Comparison of ENCODE assay signal across 8 cellular contexts in genomic region chr2:170815746-170816498, GRCh38. TPM values are rescaled to one million over a fixed set of nuclear protein-coding genes. Genes with fewer than 3 reads are reported as not detected.
DNase-seq lines count a peak whose midpoint lies in the region; ATAC-seq and TF ChIP-seq lines count a peak whose summit lies in the region.

No MANE protein-coding gene starts in this region.

- H3K9ac ChIP-seq in HUES48 (ENCODE audit: low read depth, low read length) (no peak overlapping the region), NT2/D1 (ENCODE audit: insufficient read length, low read depth) (peak overlapping the region; percentile 91)

- H3K9me3 Mint-ChIP-seq in nephron progenitor cell = no peaks in the 10 kb centered on the region

- peaks cover 23% of the 10 kb centered on the region for H3K27me3 Mint-ChIP-seq in nephron progenitor cell (ENCODE audit: low read depth, poor library complexity)

- H3K4me3 ChIP-seq in HUES48 (ENCODE audit: low read depth, low read length) (peak overlapping the region; percentile 63), NT2/D1 (ENCODE audit: insufficient read length, low read depth) (peak overlapping the region; percentile 83), esophagus squamous epithelium (peak overlapping the region; percentile 14 to 72 (median 42)), testis (peak overlapping the region; percentile 13 to 67)

- no peak for TF ChIP-seq POLR2A in esophagus squamous epithelium (IDR thresholded peaks at IDR 0.05)
- TF ChIP-seq POLR2A in testis (IDR thresholded peaks at IDR 0.05) = no peak

- ATAC-seq in HG03342 (IDR thresholded peaks at IDR 0.05; ENCODE audit: unreplicated experiment) = no peak

- no peaks in the 10 kb centered on the region for H3K36me3 Mint-ChIP-seq in nephron progenitor cell (ENCODE audit: low read depth)

- peaks cover 69% of the 10 kb centered on the region for H3K4me1 Mint-ChIP-seq in nephron progenitor cell

- peaks cover 52% of the 10 kb centered on the region for H3K4me1 ChIP-seq in HUES48 (ENCODE audit: control insufficient read depth, insufficient read depth, low read length)
- H3K4me1 ChIP-seq in NT2/D1 (ENCODE audit: insufficient read depth, insufficient read length) = peaks cover 3% of the 10 kb centered on the region
- peaks cover 49 to 79% (median 54%) of the 10 kb centered on the region in 3 donors for H3K4me1 ChIP-seq in esophagus squamous epithelium
- peaks cover 40% of the 10 kb centered on the region for H3K4me1 ChIP-seq in testis

- H3K4me3 Mint-ChIP-seq in nephron progenitor cell = peak overlapping the region; percentile 88

- intact Hi-C loops in esophagus squamous epithelium (cut with DNase I) = loop anchor here (10.0 kb wide), 1 partner anchor 581 kb away; no protein-coding TSS in a partner anchor
- intact Hi-C loops in testis (cut with DNase I; ENCODE audit: low total_unique reads) = loop anchor here (10.0 kb wide), 1 partner anchor 441 kb away; no protein-coding TSS in a partner anchor

- H3K36me3 ChIP-seq in HUES48 (ENCODE audit: control insufficient read depth, insufficient read depth, low read length) (no peaks in the 10 kb centered on the region), NT2/D1 (ENCODE audit: insufficient read depth, insufficient read length, low read length) (peaks cover 14% of the 10 kb centered on the region), esophagus squamous epithelium (no peaks in the 10 kb centered on the region), testis (ENCODE audit: low read depth, missing control alignments) (no peaks in the 10 kb centered on the region)

- TF ChIP-seq CTCF in esophagus squamous epithelium (IDR thresholded peaks at IDR 0.05) = peak; percentile 53 to 89 (median 74)
- peak; percentile 80 for TF ChIP-seq CTCF in nephron progenitor cell (IDR thresholded peaks at IDR 0.05)
- peak; percentile 54 to 77 (median 76) for TF ChIP-seq CTCF in testis (IDR thresholded peaks at IDR 0.05)

- H3K9me3 ChIP-seq in HUES48 (ENCODE audit: control insufficient read depth, insufficient read depth, low read length) = no peaks in the 10 kb centered on the region
- H3K9me3 ChIP-seq in NT2/D1 (ENCODE audit: insufficient read depth, low read length) = peaks cover 6% of the 10 kb centered on the region; the same call in 1 of the 2 replicates
- no peaks in the 10 kb centered on the region for H3K9me3 ChIP-seq in esophagus squamous epithelium
- H3K9me3 ChIP-seq in testis = no peaks in the 10 kb centered on the region

- WGBS in esophagus squamous epithelium, 2 donors = 1 to 2% methylated on average over 35 to 44 of the region's 52 CpGs
- WGBS in testis, 2 donors = 1 to 2% methylated on average over 45 to 52 of the region's 52 CpGs

- no peak overlapping the region for H3K27ac ChIP-seq in HUES48 (ENCODE audit: low read depth, low read length)
- no peak overlapping the region for H3K27ac ChIP-seq in esophagus squamous epithelium
- H3K27ac ChIP-seq in testis = no peak overlapping the region

- no peak overlapping the region for H3K27ac Mint-ChIP-seq in nephron progenitor cell

- DNase-seq in ELF-1 (ENCODE audit: low read depth, low spot score) = peak; percentile 94
- no peak for DNase-seq in NT2/D1 (ENCODE audit: low read depth, low spot score)
- DNase-seq in activated T-cell treated with anti-CD3 and anti-CD28 coated beads for 24 hours (ENCODE audit: low read depth) = peak; percentile 53
- no peak for DNase-seq in esophagus squamous epithelium (lab: John Stamatoyannopoulos, UW)
- peak; percentile 89 for DNase-seq in nephron progenitor cell
- peak; percentile 81 for DNase-seq in testis

- peaks cover 82% of the 10 kb centered on the region for H3K27me3 ChIP-seq in HUES48 (ENCODE audit: control insufficient read depth, insufficient read depth, low read length)
- peaks cover 20% of the 10 kb centered on the region for H3K27me3 ChIP-seq in NT2/D1 (ENCODE audit: insufficient read depth, insufficient read length)
- peaks cover 27 to 97% (median 58%) of the 10 kb centered on the region in 4 donors for H3K27me3 ChIP-seq in esophagus squamous epithelium
- no peaks in the 10 kb centered on the region for H3K27me3 ChIP-seq in testis

RNA-seq across cellular contexts. Expression of gene GAD1, which starts 0.8 kb away (rescaled TPM):
- total RNA-seq in esophagus squamous epithelium = 1 to 10 TPM in 1 of 4 donors, under 1 TPM in 2, not detected in 1; 0.19 to 4.2 (median 0.26) TPM
- 10 to 100 TPM; 12.5 to 46.0 TPM for total RNA-seq in testis
- 8.5 TPM for polyA plus RNA-seq in testis (ENCODE audit: insufficient read depth, low read depth, low replicate concordance)

RNA-seq across cellular contexts. Expression of gene ERICH2, which starts 45.7 kb away (rescaled TPM):
- not detected for total RNA-seq in esophagus squamous epithelium
- total RNA-seq in testis = 10 to 100 TPM; 36.5 to 78.8 TPM
- polyA plus RNA-seq in testis (ENCODE audit: insufficient read depth, low read depth, low replicate concordance) = 126 TPM

Comparison
In these comparisons a context has a peak if more than half of its experiments do, and no peak if none do; other contexts are left out.
1. DNase-seq: peak in ELF-1 (single experiment), activated T-cell treated with anti-CD3 and anti-CD28 coated beads for 24 hours (single experiment), nephron progenitor cell (single experiment) and testis (single experiment); none in NT2/D1 (single experiment) and esophagus squamous epithelium (single experiment).
2. RNA of gene ERICH2, which starts 45.7 kb away (total RNA-seq): 36.5 to 78.8 TPM in testis; not detected in esophagus squamous epithelium; every median in the first group is over 10 times any median in the second.
3. Peak in every context shown above with its lines, with median percentiles within 50 percentile points of each other: H3K4me3 ChIP-seq and CTCF ChIP-seq.